In the genomic region with DNA sequence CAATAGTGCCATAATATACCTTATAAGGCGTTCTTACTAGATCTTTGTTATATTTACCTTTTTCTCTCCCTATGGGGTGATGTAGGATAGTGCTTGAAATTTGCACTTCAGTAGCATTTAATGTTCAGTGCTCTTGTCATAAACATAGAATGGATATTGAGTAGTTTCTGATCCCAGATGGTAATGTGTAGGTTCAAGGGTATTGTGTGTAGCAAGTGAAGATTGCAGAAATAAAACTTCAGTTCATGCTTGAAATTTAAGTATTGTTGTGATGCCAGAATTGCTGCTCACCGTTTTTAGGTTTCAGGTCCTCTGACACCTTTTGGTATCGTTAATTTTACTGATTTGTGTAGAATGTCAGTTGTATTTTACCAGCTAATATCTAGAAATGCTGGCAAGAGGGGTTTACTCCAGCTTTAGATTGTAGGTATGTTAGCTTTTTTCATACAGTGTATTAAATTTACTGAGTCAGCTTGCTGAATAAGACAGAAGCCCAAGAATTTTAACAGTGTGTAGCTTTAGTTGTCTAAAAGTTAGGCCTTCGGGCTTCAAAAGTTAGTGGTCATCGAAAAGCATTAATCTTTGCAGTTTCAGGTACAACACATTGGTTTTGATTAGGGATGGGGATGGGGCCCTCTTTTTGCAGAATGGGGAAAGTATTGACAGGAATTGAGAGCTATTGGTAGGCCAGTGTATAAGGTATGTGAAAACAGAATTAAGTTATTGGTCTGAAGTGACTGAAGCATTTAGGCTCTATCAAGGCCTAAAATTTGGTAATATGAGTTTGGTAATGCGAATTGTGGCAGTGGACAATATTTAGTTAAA, we compare ENCODE assay signal across 8 cellular contexts. TPM values are rescaled to one million over a fixed set of nuclear protein-coding genes. Genes with fewer than 3 reads are reported as not detected.
DNase-seq lines count a peak whose midpoint lies in the region; ATAC-seq, FAIRE-seq and TF ChIP-seq lines count a peak whose summit lies in the region.

No MANE protein-coding gene starts in this region.

- no peaks in the 10 kb centered on the region for H3K27me3 ChIP-seq in HUES6 (ENCODE audit: control insufficient read depth, insufficient read depth, low read length)
- no peaks in the 10 kb centered on the region for H3K27me3 ChIP-seq in body of pancreas
- H3K27me3 ChIP-seq in mononuclear cell (ENCODE audit: insufficient read depth, low read length) = no peaks in the 10 kb centered on the region

- peak overlapping the region; percentile 94 for H3K4me2 ChIP-seq in A549

- intact Hi-C loops in body of pancreas (cut with DNase I) = no loop called here

- H3K27ac ChIP-seq in A549 (peak overlapping the region; percentile 96 to 99), HUES6 (ENCODE audit: low read depth, low read length) (no peak overlapping the region), body of pancreas (peak overlapping the region; percentile 13 to 99 (median 98))

- CTCF ChIA-PET in A549 (lab: Yijun Ruan, JAX) = interaction anchor here (0.8 to 5.6 kb wide), 4 partner anchors 9 to 248 kb away, joined by 4 to 24 read pairs (median 5); no protein-coding TSS in a partner anchor

- H3K4me1 ChIP-seq in A549 = peaks cover 36% of the 10 kb centered on the region; the same call in 2 of the 3 replicates
- H3K4me1 ChIP-seq in HUES6 (ENCODE audit: control insufficient read depth, insufficient read depth, low read length) = peaks cover 14% of the 10 kb centered on the region; the same call in 1 of the 2 replicates
- peaks cover 33% of the 10 kb centered on the region for H3K4me1 ChIP-seq in body of pancreas
- H3K4me1 ChIP-seq in mononuclear cell (ENCODE audit: insufficient read depth, low read length) = peaks cover 22% of the 10 kb centered on the region

- H3K4me3 ChIP-seq in A549 (peak overlapping the region; percentile 78), HUES6 (ENCODE audit: low read depth, low read length) (peak overlapping the region; percentile 80), body of pancreas (peak overlapping the region; percentile 81 to 83), mononuclear cell (ENCODE audit: low read length) (peak overlapping the region; percentile 86)

- POLR2A ChIA-PET in A549 (lab: Yijun Ruan, JAX) = interaction anchor here (0.7 to 6.1 kb wide), 2 partner anchors 19 to 522 kb away, joined by 3 to 83 read pairs; no protein-coding TSS in a partner anchor

- H3K9ac ChIP-seq in HUES6 (ENCODE audit: low read length) = peak overlapping the region; percentile 61

- no peak for ATAC-seq in A549
- no peak for ATAC-seq in body of pancreas

- 5% methylated on average over 6 of the region's 6 CpGs for WGBS in A549 (ENCODE audit: missing lambda C conversion rate)
- WGBS in body of pancreas, 2 donors = 1 to 2% methylated on average over 6 of the region's 6 CpGs

- no peaks in the 10 kb centered on the region for H3K9me3 ChIP-seq in A549
- H3K9me3 ChIP-seq in HUES6 (ENCODE audit: control insufficient read depth, insufficient read depth, low read depth, low read length) = no peaks in the 10 kb centered on the region
- no peaks in the 10 kb centered on the region for H3K9me3 ChIP-seq in body of pancreas
- no peaks in the 10 kb centered on the region for H3K9me3 ChIP-seq in mononuclear cell (ENCODE audit: low read depth, low read length)

- TF ChIP-seq POLR2A in A549 (IDR thresholded peaks at IDR 0.05; ENCODE audit: low read length) (no peak), body of pancreas (IDR thresholded peaks at IDR 0.05) (no peak)

- FAIRE-seq in A549 (lab: Jason Lieb, UNC) = no peak

- no peak for TF ChIP-seq RAD21 in A549 (conservative IDR thresholded peaks at IDR 0.05 in 1 of 2, IDR thresholded peaks at IDR 0.05 in 1 of 2)

- DNase-seq in A549 (ENCODE audit: low read depth in 1 of 2, low spot score in 1 of 2) (no peak), body of pancreas (no peak), occipital lobe (lab: John Stamatoyannopoulos, UW) (no peak), SW 1271 (lab: John Stamatoyannopoulos, UW) (no peak)
- no peak for DNase-seq in stimulated activated CD4-positive, alpha-beta T cell treated with anti-CD3 and anti-CD28 coated beads, Interleukin-15, amount 100 ng/mL, for 24 hours
- no peak for DNase-seq in stimulated activated CD4-positive, alpha-beta T cell treated with anti-CD3 and anti-CD28 coated beads, Interleukin-4, amount 100 ng/mL, for 1 hour

- H3K36me3 ChIP-seq in HUES6 (ENCODE audit: control insufficient read depth, insufficient read depth, low read length) (no peaks in the 10 kb centered on the region), body of pancreas (replicated peaks in 1 of 2; ENCODE audit: insufficient read depth in 1 of 2, low read depth in 2 of 2) (no peaks in the 10 kb centered on the region)

- TF ChIP-seq CTCF in A549 (IDR thresholded peaks at IDR 0.05) (no peak), body of pancreas (IDR thresholded peaks at IDR 0.05) (no peak)

- TF ChIP-seq EP300 in A549 (IDR thresholded peaks at IDR 0.05) = no peak

TF ChIP-seq in A549, 52 proteins besides CTCF, POLR2A, EP300 and RAD21:
- TF ChIP-seq MAFK (IDR thresholded peaks at IDR 0.05; ENCODE audit: partially characterized antibody) = peak; percentile 54
- no peak for TF ChIP-seq HOXB13 (CRISPR knock-in tag; IDR thresholded peaks at IDR 0.05; ENCODE audit: low read depth)
- TF ChIP-seq KDM5A (IDR thresholded peaks at IDR 0.05) = no peak
- no peak for TF ChIP-seq JUNB (IDR thresholded peaks at IDR 0.05)
- no peak for TF ChIP-seq TFCP2L1 (CRISPR knock-in tag; IDR thresholded peaks at IDR 0.05)
- no peak for TF ChIP-seq NR3C1 (IDR thresholded peaks at IDR 0.05)
- TF ChIP-seq CHD2 (IDR thresholded peaks at IDR 0.05; ENCODE audit: low read length, partially characterized antibody) = no peak
- TF ChIP-seq, protein P1, sequence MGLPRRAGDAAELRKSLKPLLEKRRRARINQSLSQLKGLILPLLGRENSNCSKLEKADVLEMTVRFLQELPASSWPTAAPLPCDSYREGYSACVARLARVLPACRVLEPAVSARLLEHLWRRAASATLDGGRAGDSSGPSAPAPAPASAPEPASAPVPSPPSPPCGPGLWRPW (IDR thresholded peaks at IDR 0.05) = no peak
- TF ChIP-seq, protein P2, sequence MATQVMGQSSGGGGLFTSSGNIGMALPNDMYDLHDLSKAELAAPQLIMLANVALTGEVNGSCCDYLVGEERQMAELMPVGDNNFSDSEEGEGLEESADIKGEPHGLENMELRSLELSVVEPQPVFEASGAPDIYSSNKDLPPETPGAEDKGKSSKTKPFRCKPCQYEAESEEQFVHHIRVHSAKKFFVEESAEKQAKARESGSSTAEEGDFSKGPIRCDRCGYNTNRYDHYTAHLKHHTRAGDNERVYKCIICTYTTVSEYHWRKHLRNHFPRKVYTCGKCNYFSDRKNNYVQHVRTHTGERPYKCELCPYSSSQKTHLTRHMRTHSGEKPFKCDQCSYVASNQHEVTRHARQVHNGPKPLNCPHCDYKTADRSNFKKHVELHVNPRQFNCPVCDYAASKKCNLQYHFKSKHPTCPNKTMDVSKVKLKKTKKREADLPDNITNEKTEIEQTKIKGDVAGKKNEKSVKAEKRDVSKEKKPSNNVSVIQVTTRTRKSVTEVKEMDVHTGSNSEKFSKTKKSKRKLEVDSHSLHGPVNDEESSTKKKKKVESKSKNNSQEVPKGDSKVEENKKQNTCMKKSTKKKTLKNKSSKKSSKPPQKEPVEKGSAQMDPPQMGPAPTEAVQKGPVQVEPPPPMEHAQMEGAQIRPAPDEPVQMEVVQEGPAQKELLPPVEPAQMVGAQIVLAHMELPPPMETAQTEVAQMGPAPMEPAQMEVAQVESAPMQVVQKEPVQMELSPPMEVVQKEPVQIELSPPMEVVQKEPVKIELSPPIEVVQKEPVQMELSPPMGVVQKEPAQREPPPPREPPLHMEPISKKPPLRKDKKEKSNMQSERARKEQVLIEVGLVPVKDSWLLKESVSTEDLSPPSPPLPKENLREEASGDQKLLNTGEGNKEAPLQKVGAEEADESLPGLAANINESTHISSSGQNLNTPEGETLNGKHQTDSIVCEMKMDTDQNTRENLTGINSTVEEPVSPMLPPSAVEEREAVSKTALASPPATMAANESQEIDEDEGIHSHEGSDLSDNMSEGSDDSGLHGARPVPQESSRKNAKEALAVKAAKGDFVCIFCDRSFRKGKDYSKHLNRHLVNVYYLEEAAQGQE (IDR thresholded peaks at IDR 0.05) = no peak
TF ChIP-seq in A549: peak in this region for 1.

RNA-seq across cellular contexts. Expression of a gene that starts 2.0 kb away (rescaled TPM):
- 51.9 and 58.3 TPM in 2 replicates for polyA plus RNA-seq in A549 (2011; rRNA removed)
- 7.3 and 8.5 TPM in 2 replicates for polyA plus RNA-seq in A549 (2012; cell fraction: cytosol; rRNA removed)
- 3.7 and 5.2 TPM in 2 replicates for polyA plus RNA-seq in A549 (2012; cell fraction: nucleus; rRNA removed)
- polyA plus RNA-seq in A549 (2017; fragmentation: RNase III; extraction: RNeasy Plus Mini Kit Qiagen cat#74134 plus additional on column Dnase treatment) = 33.6 to 39.5 TPM (median 36.6 TPM) in 3 replicates
- polyA minus RNA-seq in A549 (2011; rRNA and poly(A)+ RNA removed) = 37.1 and 53.1 TPM in 2 replicates
- total RNA-seq in body of pancreas = 100 to 1,000 TPM; 105 to 227 TPM
- 171 TPM for total RNA-seq in mononuclear cell
- 266 TPM for total RNA-seq in occipital lobe

RNA-seq across cellular contexts. Expression of a gene that starts 2.1 kb away (rescaled TPM):
- 0.44 and 0.58 TPM in 2 replicates for polyA plus RNA-seq in A549 (2011; rRNA removed)
- 0.22 and 0.26 TPM in 2 replicates for polyA plus RNA-seq in A549 (2012; cell fraction: cytosol; rRNA removed)
- 0.26 and 0.28 TPM in 2 replicates for polyA plus RNA-seq in A549 (2012; cell fraction: nucleus; rRNA removed)
- polyA plus RNA-seq in A549 (2017; fragmentation: RNase III; extraction: RNeasy Plus Mini Kit Qiagen cat#74134 plus additional on column Dnase treatment) = 0.55 to 0.71 TPM (median 0.57 TPM) in 3 replicates
- 0.78 and 0.83 TPM in 2 replicates for polyA minus RNA-seq in A549 (2011; rRNA and poly(A)+ RNA removed)
- total RNA-seq in body of pancreas = under 1 TPM; 0.78 to 0.99 TPM
- total RNA-seq in mononuclear cell = 0.84 TPM
- 0.62 TPM for total RNA-seq in occipital lobe

RNA-seq across cellular contexts. Expression of a gene that starts 47.4 kb away (rescaled TPM):
- polyA plus RNA-seq in A549 (2011; rRNA removed) (66.7 and 94.8 TPM in 2 replicates), A549 (2017; fragmentation: RNase III; extraction: RNeasy Plus Mini Kit Qiagen cat#74134 plus additional on column Dnase treatment) (30.0 to 32.3 TPM (median 32.3 TPM) in 3 replicates)
- polyA plus RNA-seq in A549 (2012; cell fraction: cytosol; rRNA removed) = 8.4 and 8.8 TPM in 2 replicates
- polyA plus RNA-seq in A549 (2012; cell fraction: nucleus; rRNA removed) = 4.7 and 8.5 TPM in 2 replicates
- 22.9 and 25.5 TPM in 2 replicates for polyA minus RNA-seq in A549 (2011; rRNA and poly(A)+ RNA removed)
- total RNA-seq in body of pancreas (10 to 100 TPM in 1 of 2 donors, 1 to 10 TPM in 1; 9.6 to 16.9 TPM), mononuclear cell (63.8 TPM), occipital lobe (85.3 TPM)
